ENCODE assay signal across 18 cellular contexts in genomic region chr16:59148312-59148711, GRCh38.
"Had no signal": no experiment of that assay in that cellular context is flagged by ENCODE, and none has a peak within 500 bp of the region (broad histone marks: within the 10 kb centered on the region; RNA-seq: fewer than 3 reads in every experiment).

No MANE protein-coding gene starts in this region.

- H3K36me3 ChIP-seq: adrenal gland, cardiac muscle cell, right lobe of liver, spleen, thyroid gland had no signal

- H3K27me3 ChIP-seq: adrenal gland, cardiac muscle cell, foreskin keratinocyte, right lobe of liver, spleen, thyroid gland had no signal

- H3K9me3 ChIP-seq: adrenal gland, psoas muscle, right lobe of liver, spleen, thyroid gland had no signal

- DNase-seq: activated CD4-positive, alpha-beta T cell treated with anti-CD3 and anti-CD28 coated beads, Interleukin-2, amount 10 ng/mL, durations not matched to agents 24 days and 14 days; activated CD4-positive, CD25-positive, alpha-beta regulatory T cell; activated CD8-positive, alpha-beta memory T cell treated with anti-CD3 and anti-CD28 coated beads, Interleukin-2, amount 50 U/mL, for 4 hours; activated CD8-positive, alpha-beta T cell treated with anti-CD3 and anti-CD28 coated beads, Interleukin-2, amount 10 ng/mL, durations not matched to agents 7 days and 5 days; activated effector memory CD4-positive, alpha-beta T cell treated with anti-CD3 and anti-CD28 coated beads, Interleukin-2, amount 50 U/mL, for 16 hours; activated T-cell treated with anti-CD3 and anti-CD28 coated beads, Interleukin-2, amount 50 U/mL, for 48 hours; foreskin keratinocyte; immature natural killer cell; occipital lobe; psoas muscle; right lobe of liver; spleen; stimulated activated CD4-positive, alpha-beta T cell treated with anti-CD3 and anti-CD28 coated beads, Interleukin-1b, Interleukin-23, amount 100 ng/mL, for 48 hours; thyroid gland had no signal

- H3K27me3 Mint-ChIP-seq: activated CD4-positive, alpha-beta T cell treated with anti-CD3 and anti-CD28 coated beads, Interleukin-2, amount 10 ng/mL, durations not matched to agents 24 days and 14 days; activated naive CD4-positive, alpha-beta T cell treated with anti-CD3 and anti-CD28 coated beads, Interleukin-2, amount 50 U/mL, for 24 hours had no signal

- H3K36me3 Mint-ChIP-seq: immature natural killer cell had no signal

- H3K4me1 ChIP-seq: adrenal gland, foreskin keratinocyte, psoas muscle, right lobe of liver, spleen, thyroid gland had no signal

- H3K4me3 ChIP-seq: adrenal gland, cardiac muscle cell, psoas muscle, right lobe of liver, spleen, thyroid gland had no signal

- H3K27ac Mint-ChIP-seq: activated CD4-positive, alpha-beta T cell treated with anti-CD3 and anti-CD28 coated beads, Interleukin-2, amount 10 ng/mL, durations not matched to agents 24 days and 14 days; activated CD8-positive, alpha-beta T cell treated with anti-CD3 and anti-CD28 coated beads, Interleukin-2, amount 10 ng/mL, durations not matched to agents 7 days and 5 days; activated naive CD4-positive, alpha-beta T cell treated with anti-CD3 and anti-CD28 coated beads, Interleukin-2, amount 50 U/mL, for 24 hours; immature natural killer cell; nephron had no signal

- H3K4me3 Mint-ChIP-seq: activated CD4-positive, alpha-beta T cell treated with anti-CD3 and anti-CD28 coated beads, Interleukin-2, amount 10 ng/mL, durations not matched to agents 24 days and 14 days; activated CD8-positive, alpha-beta T cell treated with anti-CD3 and anti-CD28 coated beads, Interleukin-2, amount 10 ng/mL, durations not matched to agents 7 days and 5 days; activated naive CD4-positive, alpha-beta T cell treated with anti-CD3 and anti-CD28 coated beads, Interleukin-2, amount 50 U/mL, for 24 hours; immature natural killer cell; nephron had no signal

- H3K27ac ChIP-seq: adrenal gland, cardiac muscle cell, foreskin keratinocyte, psoas muscle, right lobe of liver, spleen, thyroid gland had no signal

- H3K4me1 Mint-ChIP-seq: activated CD4-positive, alpha-beta T cell treated with anti-CD3 and anti-CD28 coated beads, Interleukin-2, amount 10 ng/mL, durations not matched to agents 24 days and 14 days; activated naive CD4-positive, alpha-beta T cell treated with anti-CD3 and anti-CD28 coated beads, Interleukin-2, amount 50 U/mL, for 24 hours; immature natural killer cell; nephron had no signal

- H3K9me3 Mint-ChIP-seq: activated CD4-positive, alpha-beta T cell treated with anti-CD3 and anti-CD28 coated beads, Interleukin-2, amount 10 ng/mL, durations not matched to agents 24 days and 14 days; activated naive CD4-positive, alpha-beta T cell treated with anti-CD3 and anti-CD28 coated beads, Interleukin-2, amount 50 U/mL, for 24 hours; nephron had no signal
